In genomic region chr17:8103549-8103948, GRCh38 we compare ENCODE assay signal across 33 cellular contexts. TPM values are rescaled to one million over a fixed set of nuclear protein-coding genes. Genes with fewer than 3 reads are reported as not detected.
DNase-seq lines count a peak whose midpoint lies in the region; ATAC-seq and TF ChIP-seq lines count a peak whose summit lies in the region.
"Had no signal": no experiment of that assay in that cellular context is flagged by ENCODE, and none has a peak within 500 bp of the region (broad histone marks: within the 10 kb centered on the region; RNA-seq: fewer than 3 reads in every experiment).

No MANE protein-coding gene starts in this region.

- H3K36me3 Mint-ChIP-seq in CD8-positive, alpha-beta memory T cell: no peaks in the 10 kb centered on the region
- H3K36me3 Mint-ChIP-seq: natural killer cell had no signal

- H3K4me3 ChIP-seq in MG63 (no peak overlapping the region), lower lobe of right lung (no peak overlapping the region)
- no peak overlapping the region for H3K4me3 ChIP-seq in CD8-positive, alpha-beta memory T cell (ENCODE audit: low read length)
- H3K4me3 ChIP-seq: cardiac muscle cell, Peyer's patch, SK-N-MC had no signal

- H3K27ac ChIP-seq in lower lobe of right lung: no peak overlapping the region
- no peak overlapping the region for H3K27ac ChIP-seq in CD8-positive, alpha-beta memory T cell (ENCODE audit: low read depth, low read length)
- H3K27ac ChIP-seq: C4-2B, cardiac muscle cell, HL-60, Peyer's patch, SK-N-MC had no signal

- no peaks in the 10 kb centered on the region for H3K4me1 ChIP-seq in lower lobe of right lung
- no peaks in the 10 kb centered on the region for H3K4me1 ChIP-seq in CD8-positive, alpha-beta memory T cell (ENCODE audit: insufficient read depth, low read length)
- H3K4me1 ChIP-seq: Peyer's patch had no signal

- H3K27me3 ChIP-seq in MG63: no peaks in the 10 kb centered on the region
- peaks cover 2% of the 10 kb centered on the region for H3K27me3 ChIP-seq in lower lobe of right lung (ENCODE audit: low read depth)
- H3K27me3 ChIP-seq in CD8-positive, alpha-beta memory T cell (ENCODE audit: insufficient read depth, low read length, poor library complexity, severe bottlenecking): no peaks in the 10 kb centered on the region
- H3K27me3 ChIP-seq: Peyer's patch had no signal

- no peak overlapping the region for H3K27ac Mint-ChIP-seq in CD8-positive, alpha-beta memory T cell
- H3K27ac Mint-ChIP-seq: activated T-helper 17 cell treated with anti-CD3 and anti-CD28 coated beads, Interleukin-2, amount 50 U/mL, for 72 hours; endodermal cell; natural killer cell; T-helper 1 cell treated with Interleukin-12 subunit alpha and Interleukin-12 subunit beta and Interleukin-4 antibody, amounts not matched to agents 30 μg/mL and 1 μg/mL, for 36 hours had no signal

- no peaks in the 10 kb centered on the region for H3K9me3 ChIP-seq in MG63
- H3K9me3 ChIP-seq in lower lobe of right lung: no peaks in the 10 kb centered on the region
- no peaks in the 10 kb centered on the region for H3K9me3 ChIP-seq in CD8-positive, alpha-beta memory T cell (ENCODE audit: low read length)
- H3K9me3 ChIP-seq: Peyer's patch had no signal

- H3K27me3 Mint-ChIP-seq in CD8-positive, alpha-beta memory T cell: peaks cover 0 to 8% of the 10 kb centered on the region in 2 donors
- H3K27me3 Mint-ChIP-seq: activated T-helper 17 cell treated with anti-CD3 and anti-CD28 coated beads, Interleukin-2, amount 50 U/mL, for 72 hours had no signal

- H3K9me3 Mint-ChIP-seq in CD8-positive, alpha-beta memory T cell: no peaks in the 10 kb centered on the region
- H3K9me3 Mint-ChIP-seq: activated T-helper 17 cell treated with anti-CD3 and anti-CD28 coated beads, Interleukin-2, amount 50 U/mL, for 72 hours; endodermal cell; natural killer cell; T-helper 1 cell treated with Interleukin-12 subunit alpha and Interleukin-12 subunit beta and Interleukin-4 antibody, amounts not matched to agents 30 μg/mL and 1 μg/mL, for 36 hours had no signal

- POLR2A ChIA-PET in CD8-positive, alpha-beta memory T cell (lab: Charles Lee): no interaction called here

- H3K4me1 Mint-ChIP-seq in CD8-positive, alpha-beta memory T cell: no peaks in the 10 kb centered on the region
- H3K4me1 Mint-ChIP-seq: activated T-helper 17 cell treated with anti-CD3 and anti-CD28 coated beads, Interleukin-2, amount 50 U/mL, for 72 hours; endodermal cell had no signal

- ATAC-seq in lower lobe of right lung (peak; percentile 69 to 72), HG03159 (IDR thresholded peaks at IDR 0.05; ENCODE audit: unreplicated experiment) (no peak)
- ATAC-seq: activated CD4-positive, CD25-positive, alpha-beta regulatory T cell treated with anti-CD3 and anti-CD28 coated beads, Interleukin-2, amount 50 U/mL, for 24 hours; activated T-helper 17 cell treated with anti-CD3 and anti-CD28 coated beads, Interleukin-2, amount 50 U/mL, for 72 hours; natural killer cell had no signal

- no peak overlapping the region for H3K4me3 Mint-ChIP-seq in CD8-positive, alpha-beta memory T cell
- H3K4me3 Mint-ChIP-seq: activated T-helper 17 cell treated with anti-CD3 and anti-CD28 coated beads, Interleukin-2, amount 50 U/mL, for 72 hours; endodermal cell; natural killer cell; T-helper 1 cell treated with Interleukin-12 subunit alpha and Interleukin-12 subunit beta and Interleukin-4 antibody, amounts not matched to agents 30 μg/mL and 1 μg/mL, for 36 hours had no signal

- intact Hi-C loops in lower lobe of right lung (cut with DNase I): no loop called here
- intact Hi-C loops in cardiac septum (cut with DNase I): no loop called here

- no peaks in the 10 kb centered on the region for H3K36me3 ChIP-seq in MG63
- H3K36me3 ChIP-seq in lower lobe of right lung: no peaks in the 10 kb centered on the region
- H3K36me3 ChIP-seq in CD8-positive, alpha-beta memory T cell (ENCODE audit: insufficient read depth, low read length): no peaks in the 10 kb centered on the region
- H3K36me3 ChIP-seq: cardiac muscle cell, Peyer's patch had no signal

- peak; percentile 25 for DNase-seq in MG63
- DNase-seq in dermis blood vessel endothelial cell: peak; percentile 9
- DNase-seq in lower lobe of right lung: no peak
- no peak for DNase-seq in HuH-7 (ENCODE audit: low spot score)
- no peak for DNase-seq in cardiac septum (ENCODE audit: low spot score)
- DNase-seq in CD8-positive, alpha-beta memory T cell: no peak
- DNase-seq: activated CD4-positive, alpha-beta T cell treated with anti-CD3 and anti-CD28 coated beads, Interleukin-2, amount 50 U/mL, for 48 hours; activated CD8-positive, alpha-beta memory T cell treated with anti-CD3 and anti-CD28 coated beads, Interleukin-2, amount 50 U/mL, for 48 hours; activated naive CD4-positive, alpha-beta T cell treated with anti-CD3 and anti-CD28 coated beads, Interleukin-2, amount 50 U/mL, for 16 hours; amygdala; cortex of kidney; endodermal cell; midbrain; natural killer cell; NCI-H1092 treated with DMSO at 0.1 percent for 48 hours; NCI-H1930; NCI-H526 treated with DMSO at 0.1 percent for 48 hours; Peyer's patch; stimulated activated CD4-positive, alpha-beta T cell treated with anti-CD3 and anti-CD28 coated beads, Interleukin-2, amount 100 ng/mL, for 24 hours; trophoblast cell had no signal

- CTCF ChIA-PET in CD8-positive, alpha-beta memory T cell (lab: Charles Lee): interaction anchor here (0.7 to 3.9 kb wide), 4 partner anchors 10 to 30 kb away, joined by 3 to 16 read pairs (median 8); no protein-coding TSS in a partner anchor

- TF ChIP-seq CTCF in lower lobe of right lung (IDR thresholded peaks at IDR 0.05): no peak

RNA-seq across cellular contexts. Expression of gene ALOXE3, which starts 14.8 kb away (rescaled TPM):
- total RNA-seq in MG63 (2014; rRNA removed; shearing (Covaris generic); ENCODE audit: low replicate concordance): not detected in 2 replicates
- 0.05 TPM in 1 of 2 replicates, not detected in the other for total RNA-seq in dermis blood vessel endothelial cell
- total RNA-seq in lower lobe of right lung: not detected
- total RNA-seq in cardiac septum: not detected
- total RNA-seq in CD8-positive, alpha-beta memory T cell: not detected
- polyA plus RNA-seq in CD8-positive, alpha-beta memory T cell: not detected
- total RNA-seq: cardiac muscle cell, glomerular endothelial cell, LHCN-M2, liver, natural killer cell, Peyer's patch, subcutaneous adipose tissue had no signal
- polyA plus RNA-seq: liver had no signal

RNA-seq across cellular contexts. Expression of gene ALOX12B, which starts 16.0 kb away (rescaled TPM):
- not detected in 2 replicates for total RNA-seq in MG63 (2014; rRNA removed; shearing (Covaris generic); ENCODE audit: low replicate concordance)
- total RNA-seq in dermis blood vessel endothelial cell (not detected in 2 replicates), lower lobe of right lung (not detected), cardiac septum (not detected)
- total RNA-seq in CD8-positive, alpha-beta memory T cell: 1 to 10 TPM; 1.3 to 1.9 TPM
- polyA plus RNA-seq in CD8-positive, alpha-beta memory T cell: not detected
- total RNA-seq: glomerular endothelial cell, liver, omental fat pad, subcutaneous adipose tissue had no signal
- polyA plus RNA-seq: liver had no signal

RNA-seq across cellular contexts. Expression of gene HES7, which starts 20.4 kb away (rescaled TPM):
- not detected in 2 replicates for total RNA-seq in MG63 (2014; rRNA removed; shearing (Covaris generic); ENCODE audit: low replicate concordance)
- total RNA-seq in dermis blood vessel endothelial cell (0.09 TPM in 1 of 2 replicates, not detected in the other), lower lobe of right lung (0.21 TPM), cardiac septum (0.65 TPM)
- 1 to 10 TPM; 1.6 to 1.8 TPM for total RNA-seq in CD8-positive, alpha-beta memory T cell
- polyA plus RNA-seq in CD8-positive, alpha-beta memory T cell: not detected
- total RNA-seq: glomerular endothelial cell, liver, Peyer's patch, subcutaneous adipose tissue had no signal
- polyA plus RNA-seq: liver had no signal

RNA-seq across cellular contexts. Expression of gene PER1, which starts 48.7 kb away (rescaled TPM):
- total RNA-seq in MG63 (2014; rRNA removed; shearing (Covaris generic); ENCODE audit: low replicate concordance): 1.3 and 7.9 TPM in 2 replicates
- total RNA-seq in dermis blood vessel endothelial cell: 7.7 and 18.7 TPM in 2 replicates
- total RNA-seq in lower lobe of right lung: 252 TPM
- 47.8 TPM for total RNA-seq in cardiac septum
- 10 to 100 TPM; 26.5 to 35.8 TPM for total RNA-seq in CD8-positive, alpha-beta memory T cell
- polyA plus RNA-seq in CD8-positive, alpha-beta memory T cell: 12.1 TPM

RNA-seq across cellular contexts. Expression of gene VAMP2, which starts 59.2 kb away (rescaled TPM):
- 0.59 and 3.2 TPM in 2 replicates for total RNA-seq in MG63 (2014; rRNA removed; shearing (Covaris generic); ENCODE audit: low replicate concordance)
- total RNA-seq in dermis blood vessel endothelial cell: 4.4 and 5.2 TPM in 2 replicates
- total RNA-seq in lower lobe of right lung: 77.0 TPM
- 63.9 TPM for total RNA-seq in cardiac septum
- 10 to 100 TPM; 38.3 to 41.0 TPM for total RNA-seq in CD8-positive, alpha-beta memory T cell
- 98.3 TPM for polyA plus RNA-seq in CD8-positive, alpha-beta memory T cell

Comparison
In these comparisons a context has a peak if more than half of its experiments do, and no peak if none do; other contexts are left out.
1. DNase-seq: peak in MG63 (single experiment) and dermis blood vessel endothelial cell (single experiment); none in lower lobe of right lung (single experiment), HuH-7 (single experiment), cardiac septum (single experiment) and CD8-positive, alpha-beta memory T cell (0 of 5).